ENCODE assay signal across 8 cellular contexts in the genomic region with DNA sequence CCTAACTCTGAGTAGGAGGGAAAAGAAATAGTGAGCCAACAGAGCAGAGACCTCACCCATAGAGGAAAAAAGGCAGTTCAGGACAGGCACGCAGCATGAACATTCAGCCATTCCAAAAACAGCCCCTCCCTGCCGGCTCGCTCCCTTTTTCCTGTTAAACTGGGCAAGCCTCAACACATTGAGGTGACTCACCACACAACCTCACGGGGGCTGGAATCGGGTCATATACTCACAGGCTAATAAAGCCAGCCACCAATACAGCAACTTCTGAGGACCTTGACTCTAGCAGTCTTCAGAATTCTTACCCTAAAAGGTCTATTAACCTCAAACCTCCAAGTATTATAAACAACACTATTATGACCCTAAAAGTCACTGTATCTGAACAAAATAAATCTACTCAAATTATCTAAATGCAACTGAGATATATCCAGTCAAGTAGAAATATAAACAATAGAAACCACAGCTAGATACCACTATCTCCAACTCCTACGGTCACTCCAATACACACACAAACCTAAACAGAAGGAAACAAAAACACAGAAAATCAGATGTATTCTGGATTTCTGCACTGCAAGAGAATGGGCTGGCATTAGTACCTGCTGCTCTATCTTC. TPM values are rescaled to one million over a fixed set of nuclear protein-coding genes. Genes with fewer than 3 reads are reported as not detected.
A peak's percentile ranks its signal among the peaks of the same experiment; 100 is the strongest.
DNase-seq lines count a peak whose midpoint lies in the region; ATAC-seq, FAIRE-seq and TF ChIP-seq lines count a peak whose summit lies in the region.

No MANE protein-coding gene starts in this region.

- TF ChIP-seq POLR2A in A549 (IDR thresholded peaks at IDR 0.05; ENCODE audit: low read length) (no peak), GM18505 (IDR thresholded peaks at IDR 0.05; ENCODE audit: borderline replicate concordance, extremely low read depth, insufficient read depth, insufficient read length) (no peak)

- DNase-seq in A549 (ENCODE audit: low read depth in 1 of 2, low spot score in 1 of 2) (peak; percentile 51 to 69), LoVo (ENCODE audit: low spot score) (peak; percentile 95), mucosa of descending colon (peak; percentile 73 to 81 (median 74)), CD1c-positive myeloid dendritic cell (ENCODE audit: extremely low spot score) (no peak)

- H3K9ac ChIP-seq in duodenal mucosa (ENCODE audit: low read depth in 1 of 2, low read length in 2 of 2) = peak overlapping the region in 1 of 2 donors; percentile 3

- TF ChIP-seq CTCF in A549 (IDR thresholded peaks at IDR 0.05) (no peak), mucosa of descending colon (IDR thresholded peaks at IDR 0.05) (no peak)

- WGBS in A549 (ENCODE audit: missing lambda C conversion rate) = 14% methylated on average over 6 of the region's 6 CpGs

- no peak for FAIRE-seq in A549 (lab: Jason Lieb, UNC)

- peak overlapping the region; percentile 80 for H3K4me2 ChIP-seq in A549

- no peaks in the 10 kb centered on the region for H3K27me3 ChIP-seq in duodenal mucosa (ENCODE audit: control insufficient read depth in 1 of 2, insufficient read depth in 2 of 2, low read length in 2 of 2)

- H3K4me3 ChIP-seq in A549 (peak overlapping the region; percentile 4; the same call in 2 of the 3 replicates), duodenal mucosa (ENCODE audit: low read depth in 1 of 2, low read length in 2 of 2) (no peak overlapping the region), mucosa of descending colon (no peak overlapping the region)

- TF ChIP-seq EP300 in A549 (IDR thresholded peaks at IDR 0.05) = no peak

- CTCF ChIA-PET in A549 (lab: Yijun Ruan, JAX) = interaction anchor here (0.9 kb wide), 1 partner anchor 33 kb away, joined by 3 read pairs; no protein-coding TSS in a partner anchor

- H3K4me1 ChIP-seq in A549 (peaks cover 57% of the 10 kb centered on the region), duodenal mucosa (ENCODE audit: control insufficient read depth in 1 of 2, insufficient read depth in 2 of 2, low read length in 2 of 2) (peaks cover 13 to 36% of the 10 kb centered on the region in 2 donors), mucosa of descending colon (ENCODE audit: low read depth) (peaks cover 39% of the 10 kb centered on the region)

- intact Hi-C loops in mucosa of descending colon (cut with DNase I, micrococcal nuclease) = no loop called here

- POLR2A ChIA-PET in A549 (lab: Yijun Ruan, JAX) = no interaction called here

- no peak for TF ChIP-seq RAD21 in A549 (conservative IDR thresholded peaks at IDR 0.05 in 1 of 2, IDR thresholded peaks at IDR 0.05 in 1 of 2)

- H3K36me3 ChIP-seq in duodenal mucosa (ENCODE audit: control insufficient read depth in 1 of 2, insufficient read depth in 2 of 2, low read length in 2 of 2) (peaks cover 17 to 24% of the 10 kb centered on the region in 2 donors), mucosa of descending colon (ENCODE audit: low read depth) (no peaks in the 10 kb centered on the region)

- H3K27ac ChIP-seq in A549 = peak overlapping the region; percentile 60 to 81
- peak overlapping the region; percentile 47 for H3K27ac ChIP-seq in duodenal mucosa (ENCODE audit: low read depth, low read length)

- H3K9me3 ChIP-seq in A549 (no peaks in the 10 kb centered on the region), duodenal mucosa (ENCODE audit: control insufficient read depth in 1 of 2, low read length in 2 of 2) (no peaks in the 10 kb centered on the region), mucosa of descending colon (no peaks in the 10 kb centered on the region)

- ATAC-seq in A549 = peak; percentile 75 to 80
- peak; percentile 93 for ATAC-seq in mucosa of descending colon
- no peak for ATAC-seq in HG03045 (IDR thresholded peaks at IDR 0.05; ENCODE audit: unreplicated experiment)
- ATAC-seq in HG02798 (IDR thresholded peaks at IDR 0.05; ENCODE audit: poor library complexity, unreplicated experiment) = no peak
- ATAC-seq in GM18505 (IDR thresholded peaks at IDR 0.05; ENCODE audit: unreplicated experiment) = no peak

TF ChIP-seq in A549, 52 proteins besides CTCF, POLR2A, EP300 and RAD21:
- TF ChIP-seq FOSL2 (IDR thresholded peaks at IDR 0.05) = no peak
- peak; percentile 80 for TF ChIP-seq FOSL2 (CRISPR knock-in tag; IDR thresholded peaks at IDR 0.05)
- no peak for TF ChIP-seq ZC3H11A (IDR thresholded peaks at IDR 0.05)
- 0 out of 5 replicates have a peak, but pooled peaks of 1 of the 2 experiments have one; percentile 19 for TF ChIP-seq JUN (IDR thresholded peaks at IDR 0.05)
- 0 out of 2 replicates have a peak, but pooled peaks have one; percentile 17 for TF ChIP-seq MAX (IDR thresholded peaks at IDR 0.05)
- TF ChIP-seq ELK1 (IDR thresholded peaks at IDR 0.05; ENCODE audit: low read depth, low read length) = no peak
- no peak for TF ChIP-seq HOXB13 (CRISPR knock-in tag; IDR thresholded peaks at IDR 0.05; ENCODE audit: low read depth)

RNA-seq across cellular contexts. Expression of gene YBX3, which starts 6.3 kb away (rescaled TPM):
- polyA plus RNA-seq in A549 (2011; rRNA removed) = 136 and 150 TPM in 2 replicates
- 228 and 245 TPM in 2 replicates for polyA plus RNA-seq in A549 (2012; cell fraction: cytosol; rRNA removed)
- 335 and 339 TPM in 2 replicates for polyA plus RNA-seq in A549 (2012; cell fraction: nucleus; rRNA removed)
- 140 to 176 TPM (median 146 TPM) in 3 replicates for polyA plus RNA-seq in A549 (2017; fragmentation: RNase III; extraction: RNeasy Plus Mini Kit Qiagen cat#74134 plus additional on column Dnase treatment)
- polyA minus RNA-seq in A549 (2011; rRNA and poly(A)+ RNA removed) = 181 and 191 TPM in 2 replicates
- 100 to 1,000 TPM; 120 to 373 (median 193) TPM for total RNA-seq in mucosa of descending colon

RNA-seq across cellular contexts. Expression of gene STYK1, which starts 43.0 kb away (rescaled TPM):
- 0.46 and 0.56 TPM in 2 replicates for polyA plus RNA-seq in A549 (2011; rRNA removed)
- 0.07 and 0.16 TPM in 2 replicates for polyA plus RNA-seq in A549 (2012; cell fraction: cytosol; rRNA removed)
- polyA plus RNA-seq in A549 (2012; cell fraction: nucleus; rRNA removed) = 0.10 and 0.23 TPM in 2 replicates
- 0.21 to 0.54 TPM (median 0.32 TPM) in 3 replicates for polyA plus RNA-seq in A549 (2017; fragmentation: RNase III; extraction: RNeasy Plus Mini Kit Qiagen cat#74134 plus additional on column Dnase treatment)
- 0.50 TPM in 1 of 2 replicates, not detected in the other for polyA minus RNA-seq in A549 (2011; rRNA and poly(A)+ RNA removed)
- 10 to 100 TPM; 19.9 to 37.6 (median 28.0) TPM for total RNA-seq in mucosa of descending colon

Comparison
In these comparisons a context has a peak if more than half of its experiments do, and no peak if none do; other contexts are left out.
1. ATAC-seq: peak in A549 (2 of 2) and mucosa of descending colon (single experiment); none in HG03045 (single experiment), HG02798 (single experiment) and GM18505 (single experiment).